Comparison of ENCODE assay signal across 1 cellular context in the genomic region with DNA sequence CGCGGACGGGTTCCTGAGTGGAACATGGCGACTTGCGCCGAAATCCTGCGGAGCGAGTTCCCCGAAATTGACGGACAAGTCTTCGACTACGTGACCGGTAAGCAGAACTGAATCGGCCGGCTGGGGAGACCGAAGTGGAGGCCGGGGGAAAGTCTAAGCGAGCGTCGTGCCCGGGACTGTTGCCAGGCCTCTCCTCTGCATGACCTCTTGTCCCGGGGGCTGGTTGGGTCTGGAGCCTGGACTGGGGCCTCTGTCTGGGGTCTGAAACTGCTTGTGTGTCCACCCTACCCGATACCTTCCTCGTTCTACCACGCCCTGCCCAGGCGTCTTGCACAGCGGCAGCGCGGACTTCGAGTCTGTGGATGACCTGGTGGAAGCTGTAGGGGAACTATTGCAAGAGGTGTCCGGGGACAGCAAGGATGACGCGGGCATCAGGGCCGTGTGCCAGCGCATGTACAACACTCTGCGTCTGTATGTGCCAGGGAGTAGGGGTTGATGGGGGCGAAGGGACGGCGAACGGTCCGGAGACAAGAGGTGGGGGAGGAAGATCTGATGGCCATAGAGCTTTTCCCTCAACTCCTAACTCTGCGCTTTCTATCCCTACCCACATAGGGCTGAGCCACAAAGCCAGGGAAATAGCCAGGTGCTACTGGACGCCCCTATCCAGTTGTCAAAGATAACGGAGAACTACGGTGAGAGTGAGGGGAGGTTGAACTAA.
A peak's percentile ranks its signal among the peaks of the same experiment; 100 is the strongest.
TF ChIP-seq lines count a peak whose summit lies in the region.

A gene with protein sequence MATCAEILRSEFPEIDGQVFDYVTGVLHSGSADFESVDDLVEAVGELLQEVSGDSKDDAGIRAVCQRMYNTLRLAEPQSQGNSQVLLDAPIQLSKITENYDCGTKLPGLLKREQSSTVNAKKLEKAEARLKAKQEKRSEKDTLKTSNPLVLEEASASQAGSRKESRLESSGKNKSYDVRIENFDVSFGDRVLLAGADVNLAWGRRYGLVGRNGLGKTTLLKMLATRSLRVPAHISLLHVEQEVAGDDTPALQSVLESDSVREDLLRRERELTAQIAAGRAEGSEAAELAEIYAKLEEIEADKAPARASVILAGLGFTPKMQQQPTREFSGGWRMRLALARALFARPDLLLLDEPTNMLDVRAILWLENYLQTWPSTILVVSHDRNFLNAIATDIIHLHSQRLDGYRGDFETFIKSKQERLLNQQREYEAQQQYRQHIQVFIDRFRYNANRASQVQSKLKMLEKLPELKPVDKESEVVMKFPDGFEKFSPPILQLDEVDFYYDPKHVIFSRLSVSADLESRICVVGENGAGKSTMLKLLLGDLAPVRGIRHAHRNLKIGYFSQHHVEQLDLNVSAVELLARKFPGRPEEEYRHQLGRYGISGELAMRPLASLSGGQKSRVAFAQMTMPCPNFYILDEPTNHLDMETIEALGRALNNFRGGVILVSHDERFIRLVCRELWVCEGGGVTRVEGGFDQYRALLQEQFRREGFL (plus strand): TSS at position 16 of the 718 bp plus-strand sequence. CDS start 9 bp downstream, at position 25.

TF ChIP-seq in GM12878, 131 proteins besides CTCF, POLR2A, EP300 and RAD21 (continued from another document and continues in another):
- TF ChIP-seq, protein P1, sequence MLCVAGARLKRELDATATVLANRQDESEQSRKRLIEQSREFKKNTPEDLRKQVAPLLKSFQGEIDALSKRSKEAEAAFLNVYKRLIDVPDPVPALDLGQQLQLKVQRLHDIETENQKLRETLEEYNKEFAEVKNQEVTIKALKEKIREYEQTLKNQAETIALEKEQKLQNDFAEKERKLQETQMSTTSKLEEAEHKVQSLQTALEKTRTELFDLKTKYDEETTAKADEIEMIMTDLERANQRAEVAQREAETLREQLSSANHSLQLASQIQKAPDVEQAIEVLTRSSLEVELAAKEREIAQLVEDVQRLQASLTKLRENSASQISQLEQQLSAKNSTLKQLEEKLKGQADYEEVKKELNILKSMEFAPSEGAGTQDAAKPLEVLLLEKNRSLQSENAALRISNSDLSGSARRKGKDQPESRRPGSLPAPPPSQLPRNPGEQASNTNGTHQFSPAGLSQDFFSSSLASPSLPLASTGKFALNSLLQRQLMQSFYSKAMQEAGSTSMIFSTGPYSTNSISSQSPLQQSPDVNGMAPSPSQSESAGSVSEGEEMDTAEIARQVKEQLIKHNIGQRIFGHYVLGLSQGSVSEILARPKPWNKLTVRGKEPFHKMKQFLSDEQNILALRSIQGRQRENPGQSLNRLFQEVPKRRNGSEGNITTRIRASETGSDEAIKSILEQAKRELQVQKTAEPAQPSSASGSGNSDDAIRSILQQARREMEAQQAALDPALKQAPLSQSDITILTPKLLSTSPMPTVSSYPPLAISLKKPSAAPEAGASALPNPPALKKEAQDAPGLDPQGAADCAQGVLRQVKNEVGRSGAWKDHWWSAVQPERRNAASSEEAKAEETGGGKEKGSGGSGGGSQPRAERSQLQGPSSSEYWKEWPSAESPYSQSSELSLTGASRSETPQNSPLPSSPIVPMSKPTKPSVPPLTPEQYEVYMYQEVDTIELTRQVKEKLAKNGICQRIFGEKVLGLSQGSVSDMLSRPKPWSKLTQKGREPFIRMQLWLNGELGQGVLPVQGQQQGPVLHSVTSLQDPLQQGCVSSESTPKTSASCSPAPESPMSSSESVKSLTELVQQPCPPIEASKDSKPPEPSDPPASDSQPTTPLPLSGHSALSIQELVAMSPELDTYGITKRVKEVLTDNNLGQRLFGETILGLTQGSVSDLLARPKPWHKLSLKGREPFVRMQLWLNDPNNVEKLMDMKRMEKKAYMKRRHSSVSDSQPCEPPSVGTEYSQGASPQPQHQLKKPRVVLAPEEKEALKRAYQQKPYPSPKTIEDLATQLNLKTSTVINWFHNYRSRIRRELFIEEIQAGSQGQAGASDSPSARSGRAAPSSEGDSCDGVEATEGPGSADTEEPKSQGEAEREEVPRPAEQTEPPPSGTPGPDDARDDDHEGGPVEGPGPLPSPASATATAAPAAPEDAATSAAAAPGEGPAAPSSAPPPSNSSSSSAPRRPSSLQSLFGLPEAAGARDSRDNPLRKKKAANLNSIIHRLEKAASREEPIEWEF (IDR thresholded peaks at IDR 0.05; ENCODE audit: insufficient replicate concordance, low read depth, low read length), result no peak
- TF ChIP-seq BHLHE40 (IDR thresholded peaks at IDR 0.05; ENCODE audit: borderline replicate concordance in 1 of 2, low read depth in 2 of 2, low read length in 1 of 2) (no peak; a peak in 1 of 4 replicates), NFYA (IDR thresholded peaks at IDR 0.05; ENCODE audit: borderline replicate concordance, low read depth, low read length) (no peak), RB1 (IDR thresholded peaks at IDR 0.05; ENCODE audit: borderline replicate concordance) (peak; percentile 82; the same call in 1 of the 2 replicates), DPF2 (IDR thresholded peaks at IDR 0.05) (no peak), FOS (IDR thresholded peaks at IDR 0.05; ENCODE audit: borderline replicate concordance, extremely low read depth, insufficient read length) (no peak), FOXK2 (IDR thresholded peaks at IDR 0.05) (no peak), MXI1 (IDR thresholded peaks at IDR 0.05; ENCODE audit: low read depth, low read length) (no peak), RCOR1 (conservative IDR thresholded peaks at IDR 0.05; ENCODE audit: low read depth, low read length) (no peak; the same call in 1 of the 2 replicates), NFIC (IDR thresholded peaks at IDR 0.05; ENCODE audit: low read depth, low read length) (no peak), SMAD5 (IDR thresholded peaks at IDR 0.05; ENCODE audit: low read depth) (peak; percentile 79; the same call in 1 of the 2 replicates), GATAD2B (conservative IDR thresholded peaks at IDR 0.05; ENCODE audit: low read depth) (peak; percentile 18; the same call in 1 of the 2 replicates), TCF12 (IDR thresholded peaks at IDR 0.05; ENCODE audit: low read depth, low read length) (no peak), BCL11A (IDR thresholded peaks at IDR 0.05; ENCODE audit: low read depth, low read length) (no peak), SUZ12 (IDR thresholded peaks at IDR 0.05; ENCODE audit: unreplicated experiment) (no peak), MTA2 (IDR thresholded peaks at IDR 0.05; ENCODE audit: low read depth) (no peak), ZNF274 (IDR thresholded peaks at IDR 0.05; ENCODE audit: insufficient read depth, insufficient read length) (no peak), YY1 (IDR thresholded peaks at IDR 0.05; ENCODE audit: low read depth, low read length) (peak; percentile 97), BRCA1 (IDR thresholded peaks at IDR 0.05; ENCODE audit: low read depth, low read length) (no peak), HDGF (IDR thresholded peaks at IDR 0.05) (no peak), RUNX3 (IDR thresholded peaks at IDR 0.05; ENCODE audit: low read length) (no peak), ZNF622 (IDR thresholded peaks at IDR 0.05) (no peak), SRF (IDR thresholded peaks at IDR 0.05; ENCODE audit: low read depth in 2 of 2, low read length in 2 of 2) (no peak), NR2C1 (IDR thresholded peaks at IDR 0.05) (no peak), ASH2L (IDR thresholded peaks at IDR 0.05; ENCODE audit: borderline replicate concordance, low read depth) (no peak), CBX3 (IDR thresholded peaks at IDR 0.05; ENCODE audit: borderline replicate concordance, low read depth) (no peak), ETV6 (conservative IDR thresholded peaks at IDR 0.05 in 1 of 2, IDR thresholded peaks at IDR 0.05 in 1 of 2; ENCODE audit: borderline replicate concordance in 1 of 2, low read depth in 1 of 2) (no peak)
- TF ChIP-seq, protein P2, sequence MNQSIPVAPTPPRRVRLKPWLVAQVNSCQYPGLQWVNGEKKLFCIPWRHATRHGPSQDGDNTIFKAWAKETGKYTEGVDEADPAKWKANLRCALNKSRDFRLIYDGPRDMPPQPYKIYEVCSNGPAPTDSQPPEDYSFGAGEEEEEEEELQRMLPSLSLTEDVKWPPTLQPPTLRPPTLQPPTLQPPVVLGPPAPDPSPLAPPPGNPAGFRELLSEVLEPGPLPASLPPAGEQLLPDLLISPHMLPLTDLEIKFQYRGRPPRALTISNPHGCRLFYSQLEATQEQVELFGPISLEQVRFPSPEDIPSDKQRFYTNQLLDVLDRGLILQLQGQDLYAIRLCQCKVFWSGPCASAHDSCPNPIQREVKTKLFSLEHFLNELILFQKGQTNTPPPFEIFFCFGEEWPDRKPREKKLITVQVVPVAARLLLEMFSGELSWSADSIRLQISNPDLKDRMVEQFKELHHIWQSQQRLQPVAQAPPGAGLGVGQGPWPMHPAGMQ (IDR thresholded peaks at IDR 0.05; ENCODE audit: borderline replicate concordance), result no peak
- TF ChIP-seq, protein P3, sequence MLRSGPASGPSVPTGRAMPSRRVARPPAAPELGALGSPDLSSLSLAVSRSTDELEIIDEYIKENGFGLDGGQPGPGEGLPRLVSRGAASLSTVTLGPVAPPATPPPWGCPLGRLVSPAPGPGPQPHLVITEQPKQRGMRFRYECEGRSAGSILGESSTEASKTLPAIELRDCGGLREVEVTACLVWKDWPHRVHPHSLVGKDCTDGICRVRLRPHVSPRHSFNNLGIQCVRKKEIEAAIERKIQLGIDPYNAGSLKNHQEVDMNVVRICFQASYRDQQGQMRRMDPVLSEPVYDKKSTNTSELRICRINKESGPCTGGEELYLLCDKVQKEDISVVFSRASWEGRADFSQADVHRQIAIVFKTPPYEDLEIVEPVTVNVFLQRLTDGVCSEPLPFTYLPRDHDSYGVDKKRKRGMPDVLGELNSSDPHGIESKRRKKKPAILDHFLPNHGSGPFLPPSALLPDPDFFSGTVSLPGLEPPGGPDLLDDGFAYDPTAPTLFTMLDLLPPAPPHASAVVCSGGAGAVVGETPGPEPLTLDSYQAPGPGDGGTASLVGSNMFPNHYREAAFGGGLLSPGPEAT (IDR thresholded peaks at IDR 0.05; ENCODE audit: low read depth), result peak; percentile 80
- TF ChIP-seq, protein P4, sequence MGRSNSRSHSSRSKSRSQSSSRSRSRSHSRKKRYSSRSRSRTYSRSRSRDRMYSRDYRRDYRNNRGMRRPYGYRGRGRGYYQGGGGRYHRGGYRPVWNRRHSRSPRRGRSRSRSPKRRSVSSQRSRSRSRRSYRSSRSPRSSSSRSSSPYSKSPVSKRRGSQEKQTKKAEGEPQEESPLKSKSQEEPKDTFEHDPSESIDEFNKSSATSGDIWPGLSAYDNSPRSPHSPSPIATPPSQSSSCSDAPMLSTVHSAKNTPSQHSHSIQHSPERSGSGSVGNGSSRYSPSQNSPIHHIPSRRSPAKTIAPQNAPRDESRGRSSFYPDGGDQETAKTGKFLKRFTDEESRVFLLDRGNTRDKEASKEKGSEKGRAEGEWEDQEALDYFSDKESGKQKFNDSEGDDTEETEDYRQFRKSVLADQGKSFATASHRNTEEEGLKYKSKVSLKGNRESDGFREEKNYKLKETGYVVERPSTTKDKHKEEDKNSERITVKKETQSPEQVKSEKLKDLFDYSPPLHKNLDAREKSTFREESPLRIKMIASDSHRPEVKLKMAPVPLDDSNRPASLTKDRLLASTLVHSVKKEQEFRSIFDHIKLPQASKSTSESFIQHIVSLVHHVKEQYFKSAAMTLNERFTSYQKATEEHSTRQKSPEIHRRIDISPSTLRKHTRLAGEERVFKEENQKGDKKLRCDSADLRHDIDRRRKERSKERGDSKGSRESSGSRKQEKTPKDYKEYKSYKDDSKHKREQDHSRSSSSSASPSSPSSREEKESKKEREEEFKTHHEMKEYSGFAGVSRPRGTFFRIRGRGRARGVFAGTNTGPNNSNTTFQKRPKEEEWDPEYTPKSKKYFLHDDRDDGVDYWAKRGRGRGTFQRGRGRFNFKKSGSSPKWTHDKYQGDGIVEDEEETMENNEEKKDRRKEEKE (IDR thresholded peaks at IDR 0.05), result no peak
- TF ChIP-seq, protein P5, sequence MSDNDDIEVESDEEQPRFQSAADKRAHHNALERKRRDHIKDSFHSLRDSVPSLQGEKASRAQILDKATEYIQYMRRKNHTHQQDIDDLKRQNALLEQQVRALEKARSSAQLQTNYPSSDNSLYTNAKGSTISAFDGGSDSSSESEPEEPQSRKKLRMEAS (IDR thresholded peaks at IDR 0.05; ENCODE audit: low read depth, low read length), result no peak
- TF ChIP-seq, protein P6, sequence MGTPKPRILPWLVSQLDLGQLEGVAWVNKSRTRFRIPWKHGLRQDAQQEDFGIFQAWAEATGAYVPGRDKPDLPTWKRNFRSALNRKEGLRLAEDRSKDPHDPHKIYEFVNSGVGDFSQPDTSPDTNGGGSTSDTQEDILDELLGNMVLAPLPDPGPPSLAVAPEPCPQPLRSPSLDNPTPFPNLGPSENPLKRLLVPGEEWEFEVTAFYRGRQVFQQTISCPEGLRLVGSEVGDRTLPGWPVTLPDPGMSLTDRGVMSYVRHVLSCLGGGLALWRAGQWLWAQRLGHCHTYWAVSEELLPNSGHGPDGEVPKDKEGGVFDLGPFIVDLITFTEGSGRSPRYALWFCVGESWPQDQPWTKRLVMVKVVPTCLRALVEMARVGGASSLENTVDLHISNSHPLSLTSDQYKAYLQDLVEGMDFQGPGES (IDR thresholded peaks at IDR 0.05), result no peak
- TF ChIP-seq, protein P7, sequence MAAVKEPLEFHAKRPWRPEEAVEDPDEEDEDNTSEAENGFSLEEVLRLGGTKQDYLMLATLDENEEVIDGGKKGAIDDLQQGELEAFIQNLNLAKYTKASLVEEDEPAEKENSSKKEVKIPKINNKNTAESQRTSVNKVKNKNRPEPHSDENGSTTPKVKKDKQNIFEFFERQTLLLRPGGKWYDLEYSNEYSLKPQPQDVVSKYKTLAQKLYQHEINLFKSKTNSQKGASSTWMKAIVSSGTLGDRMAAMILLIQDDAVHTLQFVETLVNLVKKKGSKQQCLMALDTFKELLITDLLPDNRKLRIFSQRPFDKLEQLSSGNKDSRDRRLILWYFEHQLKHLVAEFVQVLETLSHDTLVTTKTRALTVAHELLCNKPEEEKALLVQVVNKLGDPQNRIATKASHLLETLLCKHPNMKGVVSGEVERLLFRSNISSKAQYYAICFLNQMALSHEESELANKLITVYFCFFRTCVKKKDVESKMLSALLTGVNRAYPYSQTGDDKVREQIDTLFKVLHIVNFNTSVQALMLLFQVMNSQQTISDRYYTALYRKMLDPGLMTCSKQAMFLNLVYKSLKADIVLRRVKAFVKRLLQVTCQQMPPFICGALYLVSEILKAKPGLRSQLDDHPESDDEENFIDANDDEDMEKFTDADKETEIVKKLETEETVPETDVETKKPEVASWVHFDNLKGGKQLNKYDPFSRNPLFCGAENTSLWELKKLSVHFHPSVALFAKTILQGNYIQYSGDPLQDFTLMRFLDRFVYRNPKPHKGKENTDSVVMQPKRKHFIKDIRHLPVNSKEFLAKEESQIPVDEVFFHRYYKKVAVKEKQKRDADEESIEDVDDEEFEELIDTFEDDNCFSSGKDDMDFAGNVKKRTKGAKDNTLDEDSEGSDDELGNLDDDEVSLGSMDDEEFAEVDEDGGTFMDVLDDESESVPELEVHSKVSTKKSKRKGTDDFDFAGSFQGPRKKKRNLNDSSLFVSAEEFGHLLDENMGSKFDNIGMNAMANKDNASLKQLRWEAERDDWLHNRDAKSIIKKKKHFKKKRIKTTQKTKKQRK (IDR thresholded peaks at IDR 0.05; ENCODE audit: low read depth, low read length), result no peak
